Comparison of ENCODE assay signal across 1 cellular context in genomic region chr4:48271048-48271452, GRCh38.
TF ChIP-seq lines count a peak whose summit lies in the region.

No MANE protein-coding gene starts in this region.

TF ChIP-seq in K562, 482 proteins besides CTCF, POLR2A, EP300 and RAD21 (continued from another document):
- no peak for TF ChIP-seq RREB1 (CRISPR knock-in tag; IDR thresholded peaks at IDR 0.05)
- TF ChIP-seq ZNF24 (IDR thresholded peaks at IDR 0.05) = no peak
- no peak for TF ChIP-seq ZNF699 (CRISPR knock-in tag; IDR thresholded peaks at IDR 0.05; ENCODE audit: insufficient replicate concordance)
- TF ChIP-seq SIN3A (IDR thresholded peaks at IDR 0.05; ENCODE audit: borderline replicate concordance in 2 of 2, control insufficient read depth in 1 of 2, low read depth in 2 of 2, low read length in 2 of 2) = no peak
- TF ChIP-seq ZNF717 (CRISPR knock-in tag; IDR thresholded peaks at IDR 0.05) = no peak
- TF ChIP-seq E2F3 (CRISPR knock-in tag; IDR thresholded peaks at IDR 0.05) = no peak
- TF ChIP-seq E2F4 (CRISPR knock-in tag; IDR thresholded peaks at IDR 0.05; ENCODE audit: low read depth) = no peak
- no peak for TF ChIP-seq GABPB2 (CRISPR knock-in tag; conservative IDR thresholded peaks at IDR 0.05)
- peak; percentile 99 for TF ChIP-seq ZNF316 (IDR thresholded peaks at IDR 0.05)
- no peak for TF ChIP-seq CHD1 (IDR thresholded peaks at IDR 0.05; ENCODE audit: low read length)
- TF ChIP-seq ZBTB7A (IDR thresholded peaks at IDR 0.05; ENCODE audit: borderline replicate concordance, control insufficient read depth, low read depth, low read length) = no peak
